1 cellular context compared by ENCODE assay signal in the genomic region with DNA sequence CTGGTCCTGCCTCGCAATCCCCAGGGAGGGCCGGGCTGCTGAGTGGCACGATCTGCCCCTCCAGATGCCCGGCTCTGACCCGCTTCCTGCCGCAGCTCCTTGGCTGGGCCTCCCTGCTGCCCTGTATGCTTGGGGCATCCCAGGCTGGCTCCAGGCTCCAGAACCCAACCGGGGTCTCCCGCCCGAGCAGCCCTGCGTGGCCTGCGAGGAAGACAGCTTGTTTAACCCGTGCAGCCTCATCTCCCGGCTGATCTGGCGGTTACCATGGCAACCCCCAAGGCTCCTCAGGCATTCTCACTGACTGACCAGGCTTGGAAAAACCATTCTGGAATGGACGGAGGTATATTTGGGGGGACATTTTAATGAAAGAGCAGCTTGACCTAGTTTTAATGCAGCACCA.
TF ChIP-seq lines count a peak whose summit lies in the region.

No MANE protein-coding gene starts in this region.

TF ChIP-seq in K562, 482 proteins besides CTCF, POLR2A, EP300 and RAD21 (continued from another document):
- TF ChIP-seq RBBP5 (IDR thresholded peaks at IDR 0.05; ENCODE audit: borderline replicate concordance, insufficient read depth, low read length, poor library complexity, severe bottlenecking) (no peak), CBFA2T3 (IDR thresholded peaks at IDR 0.05) (no peak), EHMT2 (IDR thresholded peaks at IDR 0.05) (no peak)
- TF ChIP-seq, protein P1, sequence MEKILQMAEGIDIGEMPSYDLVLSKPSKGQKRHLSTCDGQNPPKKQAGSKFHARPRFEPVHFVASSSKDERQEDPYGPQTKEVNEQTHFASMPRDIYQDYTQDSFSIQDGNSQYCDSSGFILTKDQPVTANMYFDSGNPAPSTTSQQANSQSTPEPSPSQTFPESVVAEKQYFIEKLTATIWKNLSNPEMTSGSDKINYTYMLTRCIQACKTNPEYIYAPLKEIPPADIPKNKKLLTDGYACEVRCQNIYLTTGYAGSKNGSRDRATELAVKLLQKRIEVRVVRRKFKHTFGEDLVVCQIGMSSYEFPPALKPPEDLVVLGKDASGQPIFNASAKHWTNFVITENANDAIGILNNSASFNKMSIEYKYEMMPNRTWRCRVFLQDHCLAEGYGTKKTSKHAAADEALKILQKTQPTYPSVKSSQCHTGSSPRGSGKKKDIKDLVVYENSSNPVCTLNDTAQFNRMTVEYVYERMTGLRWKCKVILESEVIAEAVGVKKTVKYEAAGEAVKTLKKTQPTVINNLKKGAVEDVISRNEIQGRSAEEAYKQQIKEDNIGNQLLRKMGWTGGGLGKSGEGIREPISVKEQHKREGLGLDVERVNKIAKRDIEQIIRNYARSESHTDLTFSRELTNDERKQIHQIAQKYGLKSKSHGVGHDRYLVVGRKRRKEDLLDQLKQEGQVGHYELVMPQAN (IDR thresholded peaks at IDR 0.05; ENCODE audit: borderline replicate concordance): no peak
TF ChIP-seq in K562: peak in this region for 1.
